6 cellular contexts compared by ENCODE assay signal in the genomic region with DNA sequence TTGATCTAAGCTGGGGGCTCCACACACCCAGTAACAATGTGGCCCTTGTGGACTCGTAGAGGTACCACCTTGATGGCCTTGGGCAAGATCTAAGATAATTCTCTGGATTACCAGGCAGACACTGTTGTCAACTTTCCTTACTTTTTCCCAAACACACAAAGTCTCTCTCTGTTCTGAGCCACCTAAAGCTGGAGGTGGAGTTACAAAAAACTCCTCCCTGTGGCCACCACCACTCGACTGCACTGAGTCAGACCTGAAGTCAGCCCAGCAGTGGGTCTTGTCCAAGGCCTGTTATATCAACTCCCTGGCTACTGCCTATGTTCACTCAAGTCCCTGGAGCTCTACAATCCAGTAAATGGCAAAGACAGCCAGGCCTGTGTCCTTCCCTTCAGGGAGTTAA.
"Had no signal": no experiment of that assay in that cellular context is flagged by ENCODE, and none has a peak within 500 bp of the region (broad histone marks: within the 10 kb centered on the region; RNA-seq: fewer than 3 reads in every experiment).

No MANE protein-coding gene starts in this region.

- ATAC-seq: GM23338, K562 had no signal

- H3K4me3 ChIP-seq: GM23338, K562 had no signal

- H3K27ac ChIP-seq: HL-60 had no signal

- DNase-seq: H9, HCEC 1CT, IMR-90 had no signal
